ENCODE assay signal across 1 cellular context in genomic region chr1:39117985-39118384, GRCh38.
TF ChIP-seq lines count a peak whose summit lies in the region.

No MANE protein-coding gene starts in this region.

TF ChIP-seq in SK-N-SH, 30 proteins besides CTCF, POLR2A, EP300 and RAD21 (continued from another document):
- TF ChIP-seq REST (IDR thresholded peaks at IDR 0.05; ENCODE audit: low read depth, low read length), result no peak
- TF ChIP-seq GATA2 (CRISPR knock-in tag; IDR thresholded peaks at IDR 0.05), result no peak
- no peak for TF ChIP-seq JUND (IDR thresholded peaks at IDR 0.05)
- TF ChIP-seq SMC3 (IDR thresholded peaks at IDR 0.05; ENCODE audit: low read depth, low read length), result no peak
- TF ChIP-seq YY1 (IDR thresholded peaks at IDR 0.05; ENCODE audit: low read depth), result no peak
- no peak for TF ChIP-seq USF2 (IDR thresholded peaks at IDR 0.05; ENCODE audit: borderline replicate concordance, low read depth, low read length)
- TF ChIP-seq ZBTB33 (IDR thresholded peaks at IDR 0.05; ENCODE audit: borderline replicate concordance, low read depth), result no peak
- no peak for TF ChIP-seq USF1 (IDR thresholded peaks at IDR 0.05; ENCODE audit: borderline replicate concordance, low read depth)
- TF ChIP-seq FOXJ3 (CRISPR knock-in tag; IDR thresholded peaks at IDR 0.05), result no peak
- TF ChIP-seq IRF3 (IDR thresholded peaks at IDR 0.05; ENCODE audit: low read depth, low read length), result no peak
- no peak for TF ChIP-seq NFIC (IDR thresholded peaks at IDR 0.05; ENCODE audit: borderline replicate concordance)
- TF ChIP-seq RFX5 (IDR thresholded peaks at IDR 0.05; ENCODE audit: low read length), result no peak
- no peak for TF ChIP-seq GABPA (IDR thresholded peaks at IDR 0.05; ENCODE audit: low read depth)
- TF ChIP-seq CHD2 (IDR thresholded peaks at IDR 0.05; ENCODE audit: low read length, partially characterized antibody), result no peak
